In genomic region chr2:212939777-212940531, GRCh38 we compare ENCODE assay signal across 12 cellular contexts.
A peak's percentile ranks its signal among the peaks of the same experiment; 100 is the strongest.
DNase-seq lines count a peak whose midpoint lies in the region; ATAC-seq and TF ChIP-seq lines count a peak whose summit lies in the region.
"Had no signal": no experiment of that assay in that cellular context is flagged by ENCODE, and none has a peak within 500 bp of the region (broad histone marks: within the 10 kb centered on the region; RNA-seq: fewer than 3 reads in every experiment).

No MANE protein-coding gene starts in this region.

- TF ChIP-seq POLR2A in sigmoid colon (IDR thresholded peaks at IDR 0.05) (no peak), erythroblast (IDR thresholded peaks at IDR 0.05; ENCODE audit: low read length) (no peak)

- H3K4me1 ChIP-seq in Caco-2 (peaks cover 10% of the 10 kb centered on the region), RWPE2 (ENCODE audit: insufficient read depth, poor library complexity, severe bottlenecking) (peaks cover 39% of the 10 kb centered on the region), sigmoid colon (peaks cover 0 to 7% (median 6%) of the 10 kb centered on the region in 4 donors)

- no TSS peak for BruUV-seq in Caco-2 (replicated peaks; lab: Mats Ljungman, UMichigan)

- ATAC-seq in RWPE2 (ENCODE audit: low read depth) (peak; percentile 75), left colon (peak; percentile 96), GM19455 (IDR thresholded peaks at IDR 0.05; ENCODE audit: unreplicated experiment) (no peak)
- ATAC-seq in activated naive CD4-positive, alpha-beta T cell treated with anti-CD3 and anti-CD28 coated beads, Interleukin-2, amount 50 U/mL, for 72 hours, result no peak

- peak overlapping the region; percentile 56 for H3K27ac ChIP-seq in RWPE2 (ENCODE audit: poor library complexity, severe bottlenecking)
- no peak overlapping the region for H3K27ac ChIP-seq in sigmoid colon
- H3K27ac ChIP-seq: vagina had no signal

- POLR2A ChIA-PET in Caco-2 (lab: Charles Lee), result no interaction called here

- peaks cover 17% of the 10 kb centered on the region for H3K4me1 Mint-ChIP-seq in Caco-2 (ENCODE audit: low read depth, unreplicated experiment)
- H3K4me1 Mint-ChIP-seq: activated naive CD4-positive, alpha-beta T cell treated with anti-CD3 and anti-CD28 coated beads, Interleukin-2, amount 10 ng/mL, durations not matched to agents 7 days and 5 days had no signal

- no peak overlapping the region for H3K4me3 ChIP-seq in Caco-2 (ENCODE audit: low read depth, low read length)
- H3K4me3 ChIP-seq in RWPE2 (ENCODE audit: severe bottlenecking), result no peak overlapping the region
- H3K4me3 ChIP-seq in sigmoid colon, result no peak overlapping the region
- H3K4me3 ChIP-seq: vagina had no signal

- no peak for TF ChIP-seq CTCF in Caco-2 (IDR thresholded peaks at IDR 0.05; ENCODE audit: insufficient read depth in 1 of 2, low read depth in 1 of 2, low read length in 1 of 2, severe bottlenecking in 1 of 2, unreplicated experiment in 1 of 2)
- TF ChIP-seq CTCF in RWPE2 (IDR thresholded peaks at IDR 0.05; ENCODE audit: poor library complexity, severe bottlenecking), result no peak
- TF ChIP-seq CTCF in sigmoid colon (IDR thresholded peaks at IDR 0.05), result no peak

- DNase-seq in Caco-2 (peak; percentile 49 to 60), NCI-H146 treated with DMSO at 0.1 percent for 48 hours (lab: John Stamatoyannopoulos, UW; ENCODE audit: unreplicated experiment) (peak; percentile 88), RWPE2 (ENCODE audit: low spot score) (peak; percentile 67), left colon (peak; percentile 66 to 82), sigmoid colon (no peak), erythroblast (lab: John Stamatoyannopoulos, UW) (no peak)
- DNase-seq in activated naive CD4-positive, alpha-beta T cell treated with anti-CD3 and anti-CD28 coated beads, Interleukin-2, amount 50 U/mL, for 72 hours (ENCODE audit: low spot score in 2 of 2), result no peak
- DNase-seq: activated CD4-positive, alpha-beta T cell treated with anti-CD3 and anti-CD28 coated beads for 4 hours; activated naive CD4-positive, alpha-beta T cell treated with anti-CD3 and anti-CD28 coated beads, Interleukin-2, amount 10 ng/mL, durations not matched to agents 7 days and 5 days had no signal

- H3K27ac Mint-ChIP-seq in Caco-2 (ENCODE audit: unreplicated experiment), result peak overlapping the region; percentile 59
- H3K27ac Mint-ChIP-seq in activated naive CD4-positive, alpha-beta T cell treated with anti-CD3 and anti-CD28 coated beads, Interleukin-2, amount 50 U/mL, for 72 hours, result no peak overlapping the region
- H3K27ac Mint-ChIP-seq: activated naive CD4-positive, alpha-beta T cell treated with anti-CD3 and anti-CD28 coated beads, Interleukin-2, amount 10 ng/mL, durations not matched to agents 7 days and 5 days had no signal

- H3K36me3 ChIP-seq in Caco-2 (ENCODE audit: control insufficient read depth, insufficient read depth, low read length), result no peaks in the 10 kb centered on the region
- no peaks in the 10 kb centered on the region for H3K36me3 ChIP-seq in RWPE2 (ENCODE audit: low read depth)
- no peaks in the 10 kb centered on the region for H3K36me3 ChIP-seq in sigmoid colon
- H3K36me3 ChIP-seq: vagina had no signal

- no peaks in the 10 kb centered on the region for H3K9me3 Mint-ChIP-seq in Caco-2 (ENCODE audit: unreplicated experiment)
- H3K9me3 Mint-ChIP-seq in activated naive CD4-positive, alpha-beta T cell treated with anti-CD3 and anti-CD28 coated beads, Interleukin-2, amount 50 U/mL, for 72 hours, result peaks cover 4 to 5% of the 10 kb centered on the region in 2 donors
- H3K9me3 Mint-ChIP-seq: activated naive CD4-positive, alpha-beta T cell treated with anti-CD3 and anti-CD28 coated beads, Interleukin-2, amount 10 ng/mL, durations not matched to agents 7 days and 5 days; IgD-negative memory B cell had no signal

- intact Hi-C loops in Caco-2 (cut with micrococcal nuclease; ENCODE audit: unreplicated experiment) (loop anchor here (1.0 kb wide), 1 partner anchor 34 kb away; no protein-coding TSS in a partner anchor), left colon (cut with DNase I, micrococcal nuclease) (no loop called here), sigmoid colon (cut with DNase I) (no loop called here)

- WGBS in sigmoid colon, 2 donors, result 25 to 61% methylated on average over 8 of the region's 8 CpGs

- no peak for TF ChIP-seq EP300 in sigmoid colon (IDR thresholded peaks at IDR 0.05)

- H3K27me3 ChIP-seq in Caco-2 (replicated peaks; ENCODE audit: control insufficient read depth, insufficient read depth, low read length) (no peaks in the 10 kb centered on the region), RWPE2 (ENCODE audit: insufficient read depth, poor library complexity, severe bottlenecking) (no peaks in the 10 kb centered on the region), sigmoid colon (no peaks in the 10 kb centered on the region)
- H3K27me3 ChIP-seq: vagina had no signal

- H3K4me3 Mint-ChIP-seq in Caco-2 (ENCODE audit: unreplicated experiment), result no peak overlapping the region
- H3K4me3 Mint-ChIP-seq: activated naive CD4-positive, alpha-beta T cell treated with anti-CD3 and anti-CD28 coated beads, Interleukin-2, amount 10 ng/mL, durations not matched to agents 7 days and 5 days; IgD-negative memory B cell had no signal

- H3K27me3 Mint-ChIP-seq in Caco-2 (ENCODE audit: insufficient read depth, unreplicated experiment), result no peaks in the 10 kb centered on the region
- H3K27me3 Mint-ChIP-seq: activated naive CD4-positive, alpha-beta T cell treated with anti-CD3 and anti-CD28 coated beads, Interleukin-2, amount 10 ng/mL, durations not matched to agents 7 days and 5 days had no signal

- H3K9me3 ChIP-seq in Caco-2 (no peaks in the 10 kb centered on the region), RWPE2 (ENCODE audit: severe bottlenecking) (no peaks in the 10 kb centered on the region), sigmoid colon (no peaks in the 10 kb centered on the region)
- H3K9me3 ChIP-seq: vagina had no signal

- CTCF ChIA-PET in Caco-2 (lab: Charles Lee), result no interaction called here

- no peaks in the 10 kb centered on the region for H3K36me3 Mint-ChIP-seq in Caco-2 (ENCODE audit: insufficient read depth, unreplicated experiment)
- H3K36me3 Mint-ChIP-seq in activated naive CD4-positive, alpha-beta T cell treated with anti-CD3 and anti-CD28 coated beads, Interleukin-2, amount 50 U/mL, for 72 hours, result peaks cover 0 to 4% of the 10 kb centered on the region in 2 donors
- H3K36me3 Mint-ChIP-seq: activated naive CD4-positive, alpha-beta T cell treated with anti-CD3 and anti-CD28 coated beads, Interleukin-2, amount 10 ng/mL, durations not matched to agents 7 days and 5 days had no signal

Comparison
In these comparisons a context has a peak if more than half of its experiments do, and no peak if none do; other contexts are left out.
1. DNase-seq: peak in Caco-2 (2 of 2), NCI-H146 treated with DMSO at 0.1 percent for 48 hours (single experiment), RWPE2 (single experiment) and left colon (2 of 2); none in sigmoid colon (single experiment), activated naive CD4-positive, alpha-beta T cell treated with anti-CD3 and anti-CD28 coated beads, Interleukin-2, amount 50 U/mL, for 72 hours (0 of 2) and erythroblast (0 of 2).
2. ATAC-seq: peak in RWPE2 (single experiment) and left colon (single experiment); none in GM19455 (single experiment) and activated naive CD4-positive, alpha-beta T cell treated with anti-CD3 and anti-CD28 coated beads, Interleukin-2, amount 50 U/mL, for 72 hours (0 of 2).